Comparison of ENCODE assay signal across 21 cellular contexts in genomic region chr4:112076919-112077608, GRCh38.
"Had no signal": no experiment of that assay in that cellular context is flagged by ENCODE, and none has a peak within 500 bp of the region (broad histone marks: within the 10 kb centered on the region; RNA-seq: fewer than 3 reads in every experiment).

No MANE protein-coding gene starts in this region.

- H3K27ac Mint-ChIP-seq: activated CD4-positive, alpha-beta memory T cell treated with anti-CD3 and anti-CD28 coated beads, Interleukin-2, amount 10 ng/mL, durations not matched to agents 7 days and 5 days; activated CD8-positive, alpha-beta memory T cell treated with anti-CD3 and anti-CD28 coated beads, Interleukin-2, amount 10 ng/mL, durations not matched to agents 7 days and 5 days; activated naive CD8-positive, alpha-beta T cell had no signal

- DNase-seq: activated CD4-positive, alpha-beta memory T cell treated with anti-CD3 and anti-CD28 coated beads, Interleukin-2, amount 10 ng/mL, durations not matched to agents 7 days and 5 days; activated CD4-positive, alpha-beta T cell treated with anti-CD3 and anti-CD28 coated beads for 48 hours; activated CD4-positive, CD25-positive, alpha-beta regulatory T cell; activated CD8-positive, alpha-beta memory T cell treated with anti-CD3 and anti-CD28 coated beads, Interleukin-2, amount 10 ng/mL, durations not matched to agents 7 days and 5 days; cerebellar nuclear complex; effector memory CD4-positive, alpha-beta T cell; heart left ventricle; kidney glomerular epithelial cell; naive thymus-derived CD8-positive, alpha-beta T cell; right lobe of liver; stimulated activated CD4-positive, alpha-beta T cell treated with anti-CD3 and anti-CD28 coated beads, Interleukin-4, amount 100 ng/mL, for 1 hour; thyroid gland; uterus had no signal

- H3K4me3 Mint-ChIP-seq: activated CD4-positive, alpha-beta memory T cell treated with anti-CD3 and anti-CD28 coated beads, Interleukin-2, amount 10 ng/mL, durations not matched to agents 7 days and 5 days; activated CD8-positive, alpha-beta memory T cell treated with anti-CD3 and anti-CD28 coated beads, Interleukin-2, amount 10 ng/mL, durations not matched to agents 7 days and 5 days; activated naive CD8-positive, alpha-beta T cell; naive thymus-derived CD8-positive, alpha-beta T cell had no signal

- H2AFZ ChIP-seq: parathyroid adenoma had no signal

- H3K36me3 ChIP-seq: esophagus muscularis mucosa, gastroesophageal sphincter, heart left ventricle, neutrophil, right lobe of liver, thyroid gland, uterus had no signal

- H3K4me2 ChIP-seq: smooth muscle cell had no signal

- H3K4me1 Mint-ChIP-seq: activated CD4-positive, alpha-beta memory T cell treated with anti-CD3 and anti-CD28 coated beads, Interleukin-2, amount 10 ng/mL, durations not matched to agents 7 days and 5 days; activated CD8-positive, alpha-beta memory T cell treated with anti-CD3 and anti-CD28 coated beads, Interleukin-2, amount 10 ng/mL, durations not matched to agents 7 days and 5 days; naive thymus-derived CD8-positive, alpha-beta T cell had no signal

- H3K4me3 ChIP-seq: esophagus muscularis mucosa, gastroesophageal sphincter, heart left ventricle, right lobe of liver, smooth muscle cell, thyroid gland, uterus had no signal

- H3K4me1 ChIP-seq: esophagus muscularis mucosa, gastroesophageal sphincter, parathyroid adenoma, right lobe of liver, thyroid gland, uterus had no signal

- H3K9ac ChIP-seq: parathyroid adenoma had no signal

- H3K79me2 ChIP-seq: parathyroid adenoma had no signal

- H3K36me3 Mint-ChIP-seq: activated CD8-positive, alpha-beta memory T cell treated with anti-CD3 and anti-CD28 coated beads, Interleukin-2, amount 10 ng/mL, durations not matched to agents 7 days and 5 days had no signal

- H3K27me3 ChIP-seq: esophagus muscularis mucosa, gastroesophageal sphincter, heart left ventricle, neutrophil, right lobe of liver, thyroid gland, uterus had no signal

- FAIRE-seq: bronchial epithelial cell, endothelial cell of umbilical vein had no signal

- ATAC-seq: activated CD8-positive, alpha-beta memory T cell treated with anti-CD3 and anti-CD28 coated beads, Interleukin-2, amount 10 ng/mL, durations not matched to agents 7 days and 5 days; gastroesophageal sphincter; heart left ventricle; naive thymus-derived CD8-positive, alpha-beta T cell; right lobe of liver had no signal

- H3K9me3 ChIP-seq: esophagus muscularis mucosa, neutrophil, right lobe of liver, thyroid gland, uterus had no signal

- H3K9me3 Mint-ChIP-seq: activated CD4-positive, alpha-beta memory T cell treated with anti-CD3 and anti-CD28 coated beads, Interleukin-2, amount 10 ng/mL, durations not matched to agents 7 days and 5 days had no signal

- H3K27ac ChIP-seq: esophagus muscularis mucosa, gastroesophageal sphincter, heart left ventricle, neutrophil, parathyroid adenoma, right lobe of liver, thyroid gland, uterus had no signal
